17 cellular contexts compared by ENCODE assay signal in genomic region chr9:94725293-94725692, GRCh38. TPM values are rescaled to one million over a fixed set of nuclear protein-coding genes. Genes with fewer than 3 reads are reported as not detected.
DNase-seq lines count a peak whose midpoint lies in the region; ATAC-seq and TF ChIP-seq lines count a peak whose summit lies in the region.
"Had no signal": no experiment of that assay in that cellular context is flagged by ENCODE, and none has a peak within 500 bp of the region (broad histone marks: within the 10 kb centered on the region; RNA-seq: fewer than 3 reads in every experiment).

No MANE protein-coding gene starts in this region.

- H3K79me2 ChIP-seq in H9 (ENCODE audit: insufficient read depth, low read length): no peaks in the 10 kb centered on the region; the same call in 1 of the 2 replicates

- peaks cover 11 to 24% (median 17%) of the 10 kb centered on the region in 4 donors for H3K4me1 Mint-ChIP-seq in CD4-positive, alpha-beta memory T cell
- peaks cover 2 to 8% of the 10 kb centered on the region in 2 experiments; a peak in 1 of 4 replicates for H3K4me1 Mint-ChIP-seq in H9
- H3K4me1 Mint-ChIP-seq in brain: peaks cover 26% of the 10 kb centered on the region
- peaks cover 6% of the 10 kb centered on the region for H3K4me1 Mint-ChIP-seq in nephron

- peaks cover 2% of the 10 kb centered on the region for H3K23me2 ChIP-seq in H9 (ENCODE audit: insufficient read length, low read depth, low read length, poor library complexity, severe bottlenecking)

- H3K4me2 ChIP-seq in H9 (ENCODE audit: insufficient read depth, insufficient read length, low read length): no peak overlapping the region

- H2BK12ac ChIP-seq in H9 (ENCODE audit: insufficient read length, low read depth, low read length): no peak overlapping the region

- H3T11ph ChIP-seq in H9 (ENCODE audit: low read length): no peak overlapping the region

- H3K27ac ChIP-seq in CD4-positive, alpha-beta memory T cell (ENCODE audit: low read depth, low read length): no peak overlapping the region
- no peak overlapping the region for H3K27ac ChIP-seq in H9 (ENCODE audit: insufficient read length, low read depth, low read length)
- H3K27ac ChIP-seq: foreskin keratinocyte, suprapubic skin had no signal

- H2BK20ac ChIP-seq in H9 (ENCODE audit: low read depth, low read length, poor library complexity, severe bottlenecking): no peak overlapping the region

- no peak for DNase-seq in CD4-positive, alpha-beta memory T cell
- DNase-seq in H9 (no peak), H7 (no peak)
- DNase-seq: activated effector memory CD4-positive, alpha-beta T cell treated with Interleukin-2 at 50 U/mL for 16 hours; foreskin keratinocyte; NCI-H345; posterior cingulate gyrus had no signal

- no peak overlapping the region for H3K14ac ChIP-seq in H9 (ENCODE audit: insufficient read depth, low read length)

- H3K27me3 Mint-ChIP-seq in CD4-positive, alpha-beta memory T cell: peaks cover 0 to 3% of the 10 kb centered on the region in 2 donors
- H3K27me3 Mint-ChIP-seq in H9 (ENCODE audit: low read depth): no peaks in the 10 kb centered on the region
- H3K27me3 Mint-ChIP-seq in brain: peaks cover 5% of the 10 kb centered on the region
- H3K27me3 Mint-ChIP-seq in nephron (ENCODE audit: low read depth): no peaks in the 10 kb centered on the region

- TF ChIP-seq CTCF in H9 (conservative IDR thresholded peaks at IDR 0.05): no peak
- no peak for TF ChIP-seq CTCF in brain (conservative IDR thresholded peaks at IDR 0.05)
- no peak for TF ChIP-seq CTCF in nephron (IDR thresholded peaks at IDR 0.05; ENCODE audit: unreplicated experiment in 3 of 3)

- no peak overlapping the region for H4K8ac ChIP-seq in H9 (replicated peaks; ENCODE audit: insufficient read length, low read depth, low read length)

- no peaks in the 10 kb centered on the region for H3K36me3 ChIP-seq in CD4-positive, alpha-beta memory T cell (ENCODE audit: insufficient read depth, low read length)
- H3K36me3 ChIP-seq in H7 (replicated peaks; ENCODE audit: control insufficient read depth, insufficient read depth, low read length): no peaks in the 10 kb centered on the region
- H3K36me3 ChIP-seq: suprapubic skin had no signal

- no peaks in the 10 kb centered on the region for H3K79me1 ChIP-seq in H9 (ENCODE audit: insufficient read depth, low read depth, low read length, poor library complexity, severe bottlenecking)

- no peak for ATAC-seq in GM21423 (IDR thresholded peaks at IDR 0.05; ENCODE audit: unreplicated experiment)
- no peak for ATAC-seq in GM21529 (IDR thresholded peaks at IDR 0.05; ENCODE audit: unreplicated experiment)
- ATAC-seq: activated CD4-positive, CD25-positive, alpha-beta regulatory T cell treated with anti-CD3 and anti-CD28 coated beads, Interleukin-2, amount 50 U/mL, for 24 hours; foreskin keratinocyte; left colon; Right ventricle myocardium inferior had no signal

- H2BK5ac ChIP-seq in H9 (ENCODE audit: insufficient read length, low read length): no peak overlapping the region

- no peaks in the 10 kb centered on the region for H3K9me3 ChIP-seq in CD4-positive, alpha-beta memory T cell (ENCODE audit: control insufficient read depth in 1 of 2, low read length in 2 of 2)
- H3K9me3 ChIP-seq in H9 (ENCODE audit: control insufficient read depth, low read depth, low read length): no peaks in the 10 kb centered on the region
- H3K9me3 ChIP-seq: MG63, suprapubic skin had no signal

- peak overlapping the region in 4 of 7 donors; percentile 19 to 60 (median 46) for H3K27ac Mint-ChIP-seq in CD4-positive, alpha-beta memory T cell
- H3K27ac Mint-ChIP-seq in H9 (no peak overlapping the region), brain (peak overlapping the region in 1 of 5 experiments; percentile 1), nephron (no peak overlapping the region)

- H4K91ac ChIP-seq in H9 (ENCODE audit: insufficient read length, low read depth, low read length): no peak overlapping the region

- H3K23ac ChIP-seq in H9 (ENCODE audit: insufficient read length, low read depth, low read length): no peak overlapping the region

- CTCF ChIA-PET in CD4-positive, alpha-beta memory T cell (lab: Charles Lee; ENCODE audit: partially characterized antibody): interaction anchor here (1.2 to 1.9 kb wide), 3 partner anchors 56 to 128 kb away, joined by 3 to 9 read pairs (median 5); no protein-coding TSS in a partner anchor

- intact Hi-C loops in CD4-positive, alpha-beta memory T cell (cut with micrococcal nuclease): loop anchor here (5.0 kb wide), 2 partner anchors 232 to 1692 kb away; partner anchors contain the start of gene ZNF367

- H3K4me3 Mint-ChIP-seq in CD4-positive, alpha-beta memory T cell: peak overlapping the region in 4 of 8 donors; percentile 28 to 53 (median 42)
- H3K4me3 Mint-ChIP-seq in H9: no peak overlapping the region
- H3K4me3 Mint-ChIP-seq in brain: peak overlapping the region in 4 of 5 experiments; percentile 6 to 16 (median 13)
- H3K4me3 Mint-ChIP-seq in nephron: peak overlapping the region; percentile 6 to 34 (median 17)

- no peak overlapping the region for H3K9ac ChIP-seq in H9 (ENCODE audit: extremely low read depth, insufficient read length, low read length)

- H2BK15ac ChIP-seq in H9 (ENCODE audit: low read depth, low read length): no peak overlapping the region

- H3K4ac ChIP-seq in H9 (ENCODE audit: low read depth, low read length): no peak overlapping the region

- H2AK5ac ChIP-seq in H9 (ENCODE audit: insufficient read length, low read length): no peak overlapping the region

- H3K4me3 ChIP-seq in CD4-positive, alpha-beta memory T cell (ENCODE audit: low read length in 2 of 2): no peak overlapping the region
- H3K4me3 ChIP-seq in H7 (ENCODE audit: insufficient read depth, low read depth, low read length): no peak overlapping the region

- H3K18ac ChIP-seq in H9 (ENCODE audit: insufficient read length, low read depth, low read length): no peak overlapping the region

- H3K9me3 Mint-ChIP-seq in CD4-positive, alpha-beta memory T cell: peaks cover 0 to 6% (median 0%) of the 10 kb centered on the region in 8 donors
- peaks cover 0 to 3% of the 10 kb centered on the region in 2 experiments; a peak in 2 of 5 replicates for H3K9me3 Mint-ChIP-seq in H9
- H3K9me3 Mint-ChIP-seq in brain: peaks cover 0 to 3% (median 0%) of the 10 kb centered on the region in 5 experiments
- no peaks in the 10 kb centered on the region for H3K9me3 Mint-ChIP-seq in nephron
- H3K9me3 Mint-ChIP-seq: T-helper 2 cell treated with Interferon-gamma antibody and Interleukin-4, amounts not matched to agents 5 μg/mL and 100 μg/mL, for 36 hours had no signal

- POLR2A ChIA-PET in CD4-positive, alpha-beta memory T cell (lab: Charles Lee; ENCODE audit: partially characterized antibody): no interaction called here

- no CpG with 5 or more reads among the region's 3 CpGs for WGBS in H9 (ENCODE audit: extremely low coverage, insufficient read length, low lambda C conversion rate)

- H3K4me1 ChIP-seq in CD4-positive, alpha-beta memory T cell (ENCODE audit: insufficient read depth, low read length): peaks cover 13% of the 10 kb centered on the region
- H3K4me1 ChIP-seq in H9 (ENCODE audit: insufficient read depth, low read length): no peaks in the 10 kb centered on the region; the same call in 1 of the 2 replicates

- H3K27me3 ChIP-seq in CD4-positive, alpha-beta memory T cell (ENCODE audit: insufficient read depth, low read length): no peaks in the 10 kb centered on the region
- H3K27me3 ChIP-seq in H9 (ENCODE audit: insufficient read depth, low read length): no peaks in the 10 kb centered on the region
- no peaks in the 10 kb centered on the region for H3K27me3 ChIP-seq in H7 (ENCODE audit: control insufficient read depth, insufficient read depth, low read length)
- H3K27me3 ChIP-seq: foreskin keratinocyte, MG63, suprapubic skin had no signal

- peaks cover 0 to 8% of the 10 kb centered on the region in 2 donors for H3K36me3 Mint-ChIP-seq in CD4-positive, alpha-beta memory T cell
- H3K36me3 Mint-ChIP-seq in H9 (ENCODE audit: insufficient read depth in 1 of 3, low read depth in 3 of 3) (peaks cover 0 to 3% (median 0%) of the 10 kb centered on the region in 3 experiments; a peak in 1 of 7 replicates), brain (no peaks in the 10 kb centered on the region), nephron (ENCODE audit: low read depth) (no peaks in the 10 kb centered on the region)

- no peak overlapping the region for H3K56ac ChIP-seq in H9 (ENCODE audit: insufficient read length, low read depth, low read length)

- peak overlapping the region; percentile 95 for H4K5ac ChIP-seq in H9 (ENCODE audit: insufficient read length, low read depth, low read length)

- no peak overlapping the region for H2BK120ac ChIP-seq in H9 (ENCODE audit: low read depth, low read length, poor library complexity, severe bottlenecking)

- H2AFZ ChIP-seq in H9 (ENCODE audit: low read length): peak overlapping the region; percentile 65

- no peaks in the 10 kb centered on the region for H4K20me1 ChIP-seq in H9 (ENCODE audit: control insufficient read depth, insufficient read depth, insufficient read length)

RNA-seq across cellular contexts. Expression of gene AOPEP, which starts 1.2 kb away (rescaled TPM):
- total RNA-seq in CD4-positive, alpha-beta memory T cell: 10 to 100 TPM; 11.6 to 11.7 TPM
- polyA plus RNA-seq in CD4-positive, alpha-beta memory T cell: 1 to 10 TPM; 3.1 to 3.6 TPM
- total RNA-seq in H9 (2021): 15.0 and 15.2 TPM in 2 replicates
- polyA plus RNA-seq in brain (ENCODE audit: insufficient read depth, low read depth, low replicate concordance): 26.0 TPM
- 9.2 and 12.1 TPM in 2 replicates for total RNA-seq in H7 (2014; rRNA removed; shearing (Covaris generic))

Comparison
In these comparisons a context has a peak if more than half of its experiments do, and no peak if none do; other contexts are left out.
1. H3K27ac Mint-ChIP-seq: peak in CD4-positive, alpha-beta memory T cell (4 of 7); none in H9 (0 of 3) and nephron (0 of 3).
2. H3K4me3 Mint-ChIP-seq: peak in brain (4 of 5) and nephron (3 of 3); none in H9 (0 of 2).